20 cellular contexts compared by ENCODE assay signal in the genomic region with DNA sequence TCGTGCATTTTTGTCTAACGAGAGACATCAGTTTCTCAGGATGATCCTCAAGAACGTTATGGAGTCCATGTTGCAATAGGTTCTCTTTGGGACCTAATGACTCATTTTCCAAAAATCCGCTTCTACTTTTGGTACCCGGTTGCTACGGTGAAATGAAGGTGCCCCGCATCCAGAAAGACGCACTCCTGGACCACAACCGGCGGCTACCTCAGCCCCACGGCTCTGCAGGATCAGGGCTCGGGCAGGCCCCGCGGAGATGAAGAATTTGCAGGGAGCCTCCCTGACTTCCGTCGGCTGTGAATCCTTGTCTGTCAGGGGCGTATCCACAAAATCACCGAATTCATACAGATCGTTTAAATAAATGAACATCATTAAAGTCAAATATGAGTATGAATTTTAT.
"Had no signal": no experiment of that assay in that cellular context is flagged by ENCODE, and none has a peak within 500 bp of the region (broad histone marks: within the 10 kb centered on the region; RNA-seq: fewer than 3 reads in every experiment).

No MANE protein-coding gene starts in this region.

- H3K4me1 Mint-ChIP-seq: activated naive CD8-positive, alpha-beta T cell treated with anti-CD3 and anti-CD28 coated beads for 36 hours; natural killer cell; WTC11 had no signal

- H3K9me3 Mint-ChIP-seq: activated CD4-positive, alpha-beta memory T cell treated with anti-CD3 and anti-CD28 coated beads for 36 hours; natural killer cell; WTC11 had no signal

- H3K4me1 ChIP-seq: heart left ventricle, prostate gland, testis, upper lobe of left lung had no signal

- H3K36me3 Mint-ChIP-seq: natural killer cell had no signal

- H3K27me3 Mint-ChIP-seq: activated CD4-positive, alpha-beta memory T cell treated with anti-CD3 and anti-CD28 coated beads for 36 hours; activated naive CD8-positive, alpha-beta T cell treated with anti-CD3 and anti-CD28 coated beads for 36 hours had no signal

- DNase-seq: activated CD4-positive, alpha-beta memory T cell treated with anti-CD3 and anti-CD28 coated beads for 36 hours; activated CD4-positive, alpha-beta T cell treated with anti-CD3 and anti-CD28 coated beads for 4 hours; activated naive CD8-positive, alpha-beta T cell treated with anti-CD3 and anti-CD28 coated beads for 36 hours; amniotic stem cell; brain microvascular endothelial cell; central memory CD4-positive, alpha-beta T cell; erythroblast; foreskin melanocyte; natural killer cell; small intestine; stimulated activated CD4-positive, alpha-beta T cell treated with anti-CD3 and anti-CD28 coated beads, Interleukin-4, amount 100 ng/mL, for 1 hour; SW 1271; testis; upper lobe of left lung had no signal

- H3K27ac ChIP-seq: brain microvascular endothelial cell, coronary artery, heart left ventricle, prostate gland, testis, upper lobe of left lung had no signal

- H3K27me3 ChIP-seq: brain microvascular endothelial cell, heart left ventricle, testis, upper lobe of left lung had no signal

- H3K9me3 ChIP-seq: prostate gland, testis, upper lobe of left lung had no signal

- H3K27ac Mint-ChIP-seq: activated CD4-positive, alpha-beta memory T cell treated with anti-CD3 and anti-CD28 coated beads for 36 hours; activated naive CD8-positive, alpha-beta T cell treated with anti-CD3 and anti-CD28 coated beads for 36 hours; WTC11 had no signal

- H3K4me3 Mint-ChIP-seq: activated CD4-positive, alpha-beta memory T cell treated with anti-CD3 and anti-CD28 coated beads for 36 hours; activated naive CD8-positive, alpha-beta T cell treated with anti-CD3 and anti-CD28 coated beads for 36 hours; natural killer cell; WTC11 had no signal

- ATAC-seq: heart left ventricle, natural killer cell, right cardiac atrium, WTC11 had no signal

- H3K4me3 ChIP-seq: coronary artery, heart left ventricle, lung, prostate gland, testis, upper lobe of left lung had no signal
